Comparison of ENCODE assay signal across 1 cellular context in the genomic region with DNA sequence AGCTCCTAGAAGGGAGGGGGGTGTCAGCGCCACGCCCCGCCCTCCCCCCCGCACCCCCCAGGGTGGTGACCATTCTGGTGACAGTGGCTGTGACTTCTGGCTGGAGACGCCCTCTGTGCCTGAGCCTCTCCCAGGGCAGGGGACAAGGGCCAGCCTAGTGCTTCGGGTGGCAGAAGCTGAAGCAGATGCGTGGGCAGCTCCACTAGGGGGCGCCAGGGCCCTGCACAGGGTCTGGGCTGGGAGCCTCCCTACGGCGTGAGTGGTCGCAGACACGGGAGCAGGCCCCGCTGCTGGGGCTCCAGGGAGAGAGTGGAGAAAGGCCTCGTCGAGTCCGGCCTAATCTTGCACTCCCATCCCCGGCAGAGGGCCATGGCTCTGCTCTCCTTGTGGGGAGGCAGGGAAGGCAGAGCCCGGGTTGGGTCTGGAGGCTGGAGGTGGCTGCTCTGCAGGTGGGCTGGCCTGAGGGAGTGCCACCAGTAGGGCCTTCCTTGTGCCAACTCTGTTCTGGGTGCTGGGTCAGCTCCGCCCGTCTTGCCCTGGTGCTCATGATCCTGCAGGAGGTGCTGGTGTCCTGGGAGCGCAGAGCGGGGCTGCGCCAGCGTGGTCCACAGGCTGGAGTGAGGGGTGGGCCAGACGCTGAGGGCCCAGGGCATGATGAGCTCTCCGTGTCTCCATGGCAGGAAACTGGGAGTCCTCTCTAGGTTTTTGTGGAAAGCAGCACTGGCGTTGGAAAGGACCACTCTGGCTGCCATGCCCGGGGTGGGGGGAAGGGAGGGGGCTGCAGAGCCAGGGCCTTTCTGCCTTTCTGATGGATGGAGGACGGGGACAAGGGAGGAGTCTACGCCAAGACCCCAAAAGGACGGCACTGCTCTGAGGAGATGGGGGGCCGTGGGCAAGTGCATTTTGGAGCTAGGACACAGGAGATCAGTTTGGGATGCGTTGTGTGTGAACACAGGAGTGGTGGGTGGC.
TF ChIP-seq lines count a peak whose summit lies in the region.

No MANE protein-coding gene starts in this region.

TF ChIP-seq in IMR-90, 13 proteins besides CTCF, POLR2A, EP300 and RAD21:
- TF ChIP-seq SMC3 (IDR thresholded peaks at IDR 0.05; ENCODE audit: low read depth, low read length) (peak; percentile 41), MAFK (IDR thresholded peaks at IDR 0.05; ENCODE audit: low read depth, low read length) (no peak)
TF ChIP-seq in IMR-90: peak in this region for 1.
